Comparison of ENCODE assay signal across 8 cellular contexts in the genomic region with DNA sequence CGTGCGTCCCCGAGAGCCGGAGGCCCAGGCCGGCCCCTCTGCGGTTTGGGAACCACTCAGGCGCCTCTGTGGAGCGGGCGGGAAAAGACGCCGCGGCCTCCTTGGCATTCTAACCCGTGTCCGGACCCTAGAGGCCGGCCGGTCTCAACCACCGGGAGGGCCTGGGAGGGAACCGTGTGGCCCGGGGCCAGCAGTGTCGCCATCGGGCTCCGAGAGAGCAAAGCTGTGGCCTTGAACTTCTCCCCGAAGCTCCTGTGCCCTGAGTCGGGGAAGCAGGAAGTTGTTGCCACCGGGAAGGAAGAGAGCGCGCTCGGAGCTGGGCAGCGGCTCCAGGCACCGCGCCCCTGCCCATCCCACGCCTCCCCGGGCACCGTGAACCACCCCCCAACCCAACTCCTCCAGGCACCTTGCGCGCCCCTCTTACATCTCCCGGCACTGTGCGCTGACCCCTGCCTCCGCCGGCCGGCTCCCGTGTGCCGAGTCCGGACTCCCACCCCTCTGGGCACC.
DNase-seq lines count a peak whose midpoint lies in the region; ATAC-seq and TF ChIP-seq lines count a peak whose summit lies in the region.

No MANE protein-coding gene starts in this region.

- TF ChIP-seq POLR2A in right lobe of liver (IDR thresholded peaks at IDR 0.05) (no peak), stomach (IDR thresholded peaks at IDR 0.05) (no peak)

- H3K27ac ChIP-seq in OCI-LY1 (ENCODE audit: low read depth, low read length, poor library complexity, severe bottlenecking) (peak overlapping the region; percentile 88), mammary epithelial cell (ENCODE audit: insufficient read depth, low read depth, low read length) (peak overlapping the region; percentile 99), right lobe of liver (peak overlapping the region; percentile 97 to 100 (median 99)), stomach (peak overlapping the region; percentile 99 to 100 (median 100))

- H3K36me3 ChIP-seq in OCI-LY1 (ENCODE audit: insufficient read depth, low read length) (no peaks in the 10 kb centered on the region; the same call in 1 of the 2 replicates), mammary epithelial cell (ENCODE audit: insufficient read depth, low read length) (peaks cover 2% of the 10 kb centered on the region), right lobe of liver (no peaks in the 10 kb centered on the region), stomach (peaks cover 0 to 6% (median 0%) of the 10 kb centered on the region in 4 donors)

- no peaks in the 10 kb centered on the region for H4K20me1 ChIP-seq in OCI-LY1 (ENCODE audit: insufficient read depth, low read length)
- H4K20me1 ChIP-seq in mammary epithelial cell (ENCODE audit: insufficient read depth, low read length), result no peaks in the 10 kb centered on the region

- BruUV-seq in mammary epithelial cell (replicated peaks; lab: Mats Ljungman, UMichigan), result TSS peak; percentile 51

- CTCF ChIA-PET in mammary epithelial cell (lab: Charles Lee; ENCODE audit: low non-redundant PET), result interaction anchor here (0.5 kb wide), 1 partner anchor 34 kb away, joined by 4 read pairs; no protein-coding TSS in a partner anchor

- H2AFZ ChIP-seq in OCI-LY1 (ENCODE audit: low read length) (no peak overlapping the region), mammary epithelial cell (ENCODE audit: low read depth, low read length) (no peak overlapping the region)

- H3K9me2 ChIP-seq in OCI-LY1 (ENCODE audit: low read depth, low read length), result no peaks in the 10 kb centered on the region

- peak overlapping the region; percentile 80 for H3K4me2 ChIP-seq in OCI-LY1 (ENCODE audit: low read length)
- peak overlapping the region; percentile 97 for H3K4me2 ChIP-seq in mammary epithelial cell (ENCODE audit: insufficient read depth, low read depth, low read length)

- peak; percentile 39 to 65 (median 48) for ATAC-seq in right lobe of liver

- no peak for TF ChIP-seq EP300 in stomach (IDR thresholded peaks at IDR 0.05)

- H3K4me1 ChIP-seq in OCI-LY1 (ENCODE audit: insufficient read depth, low read length, severe bottlenecking) (peaks cover 72% of the 10 kb centered on the region), mammary epithelial cell (ENCODE audit: insufficient read depth, low read length) (peaks cover 17% of the 10 kb centered on the region), right lobe of liver (peaks cover 0 to 42% (median 14%) of the 10 kb centered on the region in 4 donors), stomach (peaks cover 28 to 70% (median 41%) of the 10 kb centered on the region in 4 donors)

- H3K9me3 ChIP-seq in OCI-LY1 (ENCODE audit: low read length), result no peaks in the 10 kb centered on the region
- no peaks in the 10 kb centered on the region for H3K9me3 ChIP-seq in mammary epithelial cell (replicated peaks; ENCODE audit: insufficient read depth, low read length)
- no peaks in the 10 kb centered on the region for H3K9me3 ChIP-seq in right lobe of liver
- H3K9me3 ChIP-seq in stomach, result no peaks in the 10 kb centered on the region

- H3K4me3 ChIP-seq in OCI-LY1 (ENCODE audit: low read depth, low read length, poor library complexity, severe bottlenecking), result peak overlapping the region; percentile 70
- H3K4me3 ChIP-seq in mammary epithelial cell (replicated peaks in 1 of 3; ENCODE audit: insufficient read depth in 1 of 3, low read depth in 2 of 3, low read length in 3 of 3), result peak overlapping the region; percentile 53 to 69 (median 62)
- H3K4me3 ChIP-seq in right lobe of liver, result peak overlapping the region; percentile 70 to 84 (median 78)
- H3K4me3 ChIP-seq in stomach, result peak overlapping the region; percentile 65 to 83 (median 72)

- TF ChIP-seq CTCF in OCI-LY1 (IDR thresholded peaks at IDR 0.05; ENCODE audit: low read length), result no peak
- no peak for TF ChIP-seq CTCF in mammary epithelial cell (conservative IDR thresholded peaks at IDR 0.05 in 1 of 2, IDR thresholded peaks at IDR 0.05 in 1 of 2; ENCODE audit: extremely low read depth in 1 of 2, insufficient read depth in 1 of 2, low read depth in 1 of 2, low read length in 2 of 2)
- TF ChIP-seq CTCF in right lobe of liver (IDR thresholded peaks at IDR 0.05), result no peak
- TF ChIP-seq CTCF in stomach (IDR thresholded peaks at IDR 0.05), result no peak

- no peaks in the 10 kb centered on the region for H3F3A ChIP-seq in OCI-LY1 (ENCODE audit: insufficient read depth, low read length)

- 0% methylated on average over 1 of the region's 44 CpGs for WGBS in mammary epithelial cell (ENCODE audit: low coverage, missing lambda C conversion rate)
- WGBS in right lobe of liver (ENCODE audit: insufficient coverage, low coverage, low lambda C conversion rate, missing lambda C conversion rate), result 0% methylated on average over 7 of the region's 44 CpGs
- WGBS in stomach, 5 donors, result 0 to 3% (median 1%) methylated on average over 32 to 44 of the region's 44 CpGs

- H3K27me3 ChIP-seq in OCI-LY1 (ENCODE audit: insufficient read depth, low read length) (no peaks in the 10 kb centered on the region), mammary epithelial cell (ENCODE audit: insufficient read depth, low read length) (no peaks in the 10 kb centered on the region), right lobe of liver (no peaks in the 10 kb centered on the region), stomach (no peaks in the 10 kb centered on the region)

- dilution Hi-C loops in mammary epithelial cell (cut with HindIII; ENCODE audit: low sequenced_read_pairs), result no loop called here

- DNase-seq in NCI-H1105 treated with DMSO at 0.1 percent for 48 hours (lab: John Stamatoyannopoulos, UW), result peak; percentile 59
- DNase-seq in NCI-H1105 (lab: John Stamatoyannopoulos, UW), result no peak
- peak; percentile 76 for DNase-seq in mammary epithelial cell
- DNase-seq in right lobe of liver, result peak; percentile 81 to 90 (median 87)
- peak; percentile 75 for DNase-seq in stomach
- no peak for DNase-seq in DMS79 (lab: John Stamatoyannopoulos, UW)
- no peak for DNase-seq in DMS79 treated with DMSO at 0.1 percent for 48 hours (lab: John Stamatoyannopoulos, UW)

- in situ Hi-C loops in mammary epithelial cell (cut with MboI; ENCODE audit: low sequenced_read_pairs in 2 of 2), result no loop called here

- H3K9ac ChIP-seq in OCI-LY1 (ENCODE audit: low read length), result peak overlapping the region; percentile 72
- peak overlapping the region; percentile 95 for H3K9ac ChIP-seq in mammary epithelial cell (ENCODE audit: insufficient read depth, low read length)

- H3K79me2 ChIP-seq in OCI-LY1 (ENCODE audit: insufficient read depth, low read length) (peaks cover 44% of the 10 kb centered on the region), mammary epithelial cell (ENCODE audit: insufficient read depth, low read length) (peaks cover 95% of the 10 kb centered on the region)

- intact Hi-C loops in mammary epithelial cell (cut with micrococcal nuclease) (no loop called here), right lobe of liver (cut with DNase I) (no loop called here), stomach (cut with DNase I; ENCODE audit: low total_unique reads) (loop anchor here (10.0 kb wide), 1 partner anchor 55 kb away; no protein-coding TSS in a partner anchor)

Comparison
In these comparisons a context has a peak if more than half of its experiments do, and no peak if none do; other contexts are left out.
1. DNase-seq: peak in NCI-H1105 treated with DMSO at 0.1 percent for 48 hours (single experiment), mammary epithelial cell (single experiment), right lobe of liver (3 of 3) and stomach (single experiment); none in NCI-H1105 (single experiment), DMS79 (single experiment) and DMS79 treated with DMSO at 0.1 percent for 48 hours (single experiment).
2. Peak in every context shown above with its lines, with median percentiles within 50 percentile points of each other: H3K27ac ChIP-seq and H3K4me3 ChIP-seq.